1 cellular context compared by ENCODE assay signal in the genomic region with DNA sequence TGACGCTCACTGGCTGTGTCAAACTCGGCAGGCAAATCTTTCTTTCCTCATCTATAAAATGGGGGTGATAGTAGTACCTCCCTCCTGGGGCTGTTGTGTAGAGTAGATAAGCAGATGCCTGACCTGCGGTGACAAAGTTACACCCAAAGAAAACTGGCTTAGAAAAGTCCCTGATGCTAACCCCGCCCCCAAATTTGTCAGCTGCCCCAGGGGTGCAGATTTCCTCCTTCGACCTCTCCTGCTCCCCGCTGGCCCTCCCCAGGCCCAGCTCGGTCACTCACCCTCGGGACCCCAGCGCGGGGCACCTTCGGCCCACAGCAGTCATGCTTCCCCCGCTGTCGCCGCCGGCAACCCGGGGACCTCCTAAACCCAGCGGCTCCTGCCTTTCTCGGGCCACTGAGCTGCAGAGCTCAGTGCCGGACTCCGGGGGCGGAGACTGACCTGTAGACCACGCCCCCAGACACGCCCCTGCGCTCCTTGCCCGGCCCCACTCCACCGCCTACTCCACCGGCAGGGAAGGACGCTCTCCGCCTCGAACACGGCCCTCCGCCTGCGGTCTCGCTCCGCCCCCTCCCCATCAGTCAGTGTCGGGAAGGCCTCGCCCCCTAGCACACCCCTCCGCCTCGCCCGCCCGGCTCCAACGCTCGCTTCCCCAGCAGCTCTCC.
TF ChIP-seq lines count a peak whose summit lies in the region.

No MANE protein-coding gene starts in this region.

TF ChIP-seq in IMR-90, 13 proteins besides CTCF, POLR2A, EP300 and RAD21 (continued from another document):
- TF ChIP-seq MAZ (IDR thresholded peaks at IDR 0.05; ENCODE audit: borderline replicate concordance, low read depth, low read length) (peak; percentile 94; the same call in 1 of the 2 replicates), MXI1 (IDR thresholded peaks at IDR 0.05; ENCODE audit: borderline replicate concordance, low read depth, low read length) (no peak; the same call in 1 of the 2 replicates)
- TF ChIP-seq, protein P1, sequence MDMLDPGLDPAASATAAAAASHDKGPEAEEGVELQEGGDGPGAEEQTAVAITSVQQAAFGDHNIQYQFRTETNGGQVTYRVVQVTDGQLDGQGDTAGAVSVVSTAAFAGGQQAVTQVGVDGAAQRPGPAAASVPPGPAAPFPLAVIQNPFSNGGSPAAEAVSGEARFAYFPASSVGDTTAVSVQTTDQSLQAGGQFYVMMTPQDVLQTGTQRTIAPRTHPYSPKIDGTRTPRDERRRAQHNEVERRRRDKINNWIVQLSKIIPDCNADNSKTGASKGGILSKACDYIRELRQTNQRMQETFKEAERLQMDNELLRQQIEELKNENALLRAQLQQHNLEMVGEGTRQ (IDR thresholded peaks at IDR 0.05; ENCODE audit: low read depth, low read length): no peak
